ENCODE assay signal across 1 cellular context in genomic region chr2:33606622-33607021, GRCh38.
TF ChIP-seq lines count a peak whose summit lies in the region.

No MANE protein-coding gene starts in this region.

TF ChIP-seq in WTC11, 78 proteins besides CTCF, POLR2A, EP300 and RAD21:
- no peak for TF ChIP-seq ZNF532 (CRISPR knock-in tag; IDR thresholded peaks at IDR 0.05; ENCODE audit: borderline replicate concordance)
- peak; percentile 97 for TF ChIP-seq ZNF121 (CRISPR knock-in tag; IDR thresholded peaks at IDR 0.05)
